Comparison of ENCODE assay signal across 22 cellular contexts in the genomic region with DNA sequence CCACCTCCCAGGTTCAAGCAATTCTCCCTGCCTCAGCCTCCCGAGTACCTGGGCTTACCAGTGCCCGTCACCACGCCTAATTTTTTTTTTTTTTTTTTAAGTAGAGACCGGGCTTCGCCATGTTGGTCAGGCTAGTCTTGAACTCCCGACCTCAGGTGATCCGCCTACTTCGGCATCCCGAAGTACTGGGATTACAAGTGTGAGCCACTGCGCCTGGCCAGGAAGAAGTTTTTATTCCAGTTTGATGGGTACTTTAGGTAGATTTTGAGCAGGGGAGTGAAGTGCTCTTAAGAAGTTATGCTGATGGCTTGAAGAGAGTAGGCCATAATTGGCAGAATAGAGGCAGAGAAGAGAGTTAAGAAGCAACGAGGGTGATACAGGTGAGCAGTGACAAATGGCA. TPM values are rescaled to one million over a fixed set of nuclear protein-coding genes. Genes with fewer than 3 reads are reported as not detected.
DNase-seq lines count a peak whose midpoint lies in the region; ATAC-seq, FAIRE-seq and TF ChIP-seq lines count a peak whose summit lies in the region.
"Had no signal": no experiment of that assay in that cellular context is flagged by ENCODE, and none has a peak within 500 bp of the region (broad histone marks: within the 10 kb centered on the region; RNA-seq: fewer than 3 reads in every experiment).

No MANE protein-coding gene starts in this region.

- H3K9ac ChIP-seq in HepG2 (ENCODE audit: insufficient read depth, low read depth, low read length) = no peak overlapping the region
- no peak overlapping the region for H3K9ac ChIP-seq in kidney (ENCODE audit: low read length in 2 of 2)
- H3K9ac ChIP-seq: BLaER1 treated with 17β-estradiol and CSF1 and Interleukin-3, amounts not matched to agents 10 nM and 100 nM had no signal

- no peak overlapping the region for H2AFZ ChIP-seq in HepG2 (ENCODE audit: low read length)

- no peak for TF ChIP-seq EP300 in HepG2 (IDR thresholded peaks at IDR 0.05; ENCODE audit: low read depth in 2 of 2, low read length in 2 of 2)
- TF ChIP-seq EP300 in HepG2 (CRISPR knock-in tag; IDR thresholded peaks at IDR 0.05; ENCODE audit: borderline replicate concordance) = no peak

- H3K36me3 ChIP-seq in right lobe of liver (peaks cover 0 to 5% (median 0%) of the 10 kb centered on the region in 4 donors), HepG2 (replicated peaks in 1 of 2; ENCODE audit: control insufficient read depth in 1 of 2, insufficient read depth in 2 of 2, low read length in 2 of 2) (peaks cover 8 to 15% of the 10 kb centered on the region in 2 experiments), thyroid gland (peaks cover 0 to 2% of the 10 kb centered on the region in 2 donors), kidney (ENCODE audit: control insufficient read depth in 1 of 2, insufficient read depth in 2 of 2, low read length in 2 of 2) (peaks cover 2 to 8% of the 10 kb centered on the region in 2 donors)
- H3K36me3 ChIP-seq: BE2C had no signal

- in situ Hi-C loops in HepG2 (cut with HindIII; ENCODE audit: extremely low pct_ligation_motif_present, low pct_unique_long_range_greater_than_20kb) = no loop called here

- TF ChIP-seq POLR2A in right lobe of liver (IDR thresholded peaks at IDR 0.05) = no peak
- no peak for TF ChIP-seq POLR2A in HepG2 (IDR thresholded peaks at IDR 0.05; ENCODE audit: insufficient read depth in 1 of 2, low read depth in 2 of 2, low read length in 2 of 2)
- TF ChIP-seq POLR2A in thyroid gland (IDR thresholded peaks at IDR 0.05) = no peak

- no TSS peak for BruUV-seq in HepG2 (replicated peaks; lab: Mats Ljungman, UMichigan)

- POLR2A ChIA-PET in HepG2 (lab: Yijun Ruan, JAX) = interaction anchor here (3.0 kb wide), 1 partner anchor 33 kb away, joined by 15 read pairs; a partner anchor contains a TSS

- intact Hi-C loops in right lobe of liver (cut with DNase I) (loop anchor here (10.0 kb wide), 1 partner anchor 290 kb away; no protein-coding TSS in a partner anchor), HepG2 (cut with micrococcal nuclease; ENCODE audit: unreplicated experiment) (no loop called here), thyroid gland (cut with DNase I) (loop anchor here (10.0 kb wide), 1 partner anchor 330 kb away; no protein-coding TSS in a partner anchor), kidney (cut with DNase I) (loop anchor here (10.0 kb wide), 2 partner anchors 290 to 330 kb away; no protein-coding TSS in a partner anchor)

- H3K27ac ChIP-seq in right lobe of liver = peak overlapping the region in 2 of 3 donors; percentile 61 to 85
- H3K27ac ChIP-seq in HepG2 (ENCODE audit: extremely low read length, insufficient read depth, low read length) = no peak overlapping the region
- peak overlapping the region; percentile 44 for H3K27ac ChIP-seq in VCaP
- peak overlapping the region in 2 of 3 donors; percentile 61 to 67 for H3K27ac ChIP-seq in thyroid gland
- no peak overlapping the region for H3K27ac ChIP-seq in kidney (ENCODE audit: low read depth in 2 of 2, low read length in 2 of 2)
- H3K27ac ChIP-seq: A549; BLaER1 treated with 17β-estradiol and CSF1 and Interleukin-3, amounts not matched to agents 10 nM and 100 nM had no signal

- no peaks in the 10 kb centered on the region for H4K20me1 ChIP-seq in HepG2 (ENCODE audit: insufficient read depth, low read length)

- WGBS in right lobe of liver (ENCODE audit: insufficient coverage, low coverage, low lambda C conversion rate, missing lambda C conversion rate) = 87% methylated on average over 7 of the region's 11 CpGs
- 90% methylated on average over 11 of the region's 11 CpGs for WGBS in HepG2 (ENCODE audit: low lambda C conversion rate)
- WGBS in thyroid gland, 2 donors = 53 to 57% methylated on average over 11 of the region's 11 CpGs

- no peaks in the 10 kb centered on the region for H3K79me2 ChIP-seq in HepG2 (ENCODE audit: insufficient read depth, low read length)

- ATAC-seq in right lobe of liver = no peak
- no peak for ATAC-seq in HepG2
- ATAC-seq: A549 had no signal

- FAIRE-seq in HepG2 (lab: Jason Lieb, UNC) (no peak), kidney (lab: Jason Lieb, UNC) (no peak)
- FAIRE-seq: A549, GM12892, H54 had no signal

- H3K4me1 ChIP-seq in right lobe of liver (peaks cover 0 to 32% (median 10%) of the 10 kb centered on the region in 4 donors), HepG2 (ENCODE audit: insufficient read depth, low read length) (peaks cover 47% of the 10 kb centered on the region), thyroid gland (peaks cover 6 to 34% of the 10 kb centered on the region in 2 donors), kidney (ENCODE audit: control insufficient read depth in 1 of 2, insufficient read depth in 1 of 2, low read depth in 1 of 2, low read length in 2 of 2) (no peaks in the 10 kb centered on the region)

- DNase-seq in right lobe of liver (no peak), HepG2 (ENCODE audit: low spot score) (no peak), thyroid gland (peak; percentile 56 to 65), hypothalamus (lab: John Stamatoyannopoulos, UW) (no peak), kidney (no peak), HCEC 1CT (no peak)
- DNase-seq: 8988T; ACHN; AML-193; Calu3; CD4-positive, alpha-beta memory T cell; COR-L47; DMS153; GF-D8; GOT3 had no signal

- no peak overlapping the region for H3K4me2 ChIP-seq in HepG2 (ENCODE audit: low read depth, low read length)
- H3K4me2 ChIP-seq: A549 had no signal

- H3K27me3 ChIP-seq in right lobe of liver = no peaks in the 10 kb centered on the region
- no peaks in the 10 kb centered on the region for H3K27me3 ChIP-seq in HepG2 (ENCODE audit: control insufficient read depth in 1 of 2, insufficient read depth in 2 of 2, low read length in 2 of 2)
- H3K27me3 ChIP-seq in thyroid gland = no peaks in the 10 kb centered on the region
- H3K27me3 ChIP-seq: BE2C; BLaER1 treated with 17β-estradiol and CSF1 and Interleukin-3, amounts not matched to agents 10 nM and 100 nM had no signal

- CTCF ChIA-PET in HepG2 (lab: Yijun Ruan, JAX; ENCODE audit: low intra/inter-chr PET ratio, low total read pairs) = interaction anchor here (4.1 kb wide), 1 partner anchor 328 kb away, joined by 39 read pairs; no protein-coding TSS in a partner anchor

- no peak for TF ChIP-seq RAD21 in HepG2 (CRISPR knock-in tag; IDR thresholded peaks at IDR 0.05)

- H3K9me3 ChIP-seq in right lobe of liver (no peaks in the 10 kb centered on the region), HepG2 (ENCODE audit: low read length) (no peaks in the 10 kb centered on the region), thyroid gland (no peaks in the 10 kb centered on the region), kidney (ENCODE audit: control insufficient read depth in 1 of 2, low read length in 2 of 2) (no peaks in the 10 kb centered on the region)
- H3K9me3 ChIP-seq: A549; BE2C; BLaER1 treated with 17β-estradiol and CSF1 and Interleukin-3, amounts not matched to agents 10 nM and 100 nM; HAP-1 had no signal

- TF ChIP-seq CTCF in right lobe of liver (IDR thresholded peaks at IDR 0.05) (no peak), HepG2 (CRISPR knock-in tag; IDR thresholded peaks at IDR 0.05) (no peak), VCaP (conservative IDR thresholded peaks at IDR 0.05) (no peak), thyroid gland (IDR thresholded peaks at IDR 0.05) (no peak), kidney (IDR thresholded peaks at IDR 0.05; ENCODE audit: borderline replicate concordance, extremely low read depth, insufficient read depth) (no peak)

- H3K4me3 ChIP-seq in right lobe of liver (no peak overlapping the region), HepG2 (replicated peaks in 1 of 3; ENCODE audit: insufficient read depth in 1 of 3, low read depth in 2 of 3, low read length in 3 of 3) (no peak overlapping the region), thyroid gland (replicated peaks in 1 of 3) (no peak overlapping the region), kidney (ENCODE audit: low read length in 2 of 2) (no peak overlapping the region)
- H3K4me3 ChIP-seq: A549; BLaER1 treated with 17β-estradiol and CSF1 and Interleukin-3, amounts not matched to agents 10 nM and 100 nM; HAP-1 had no signal

RNA-seq across cellular contexts. Expression of a gene that starts 25.3 kb away (rescaled TPM):
- 10 to 100 TPM; 18.5 to 37.4 (median 29.3) TPM for total RNA-seq in right lobe of liver
- total RNA-seq in HepG2 (2016; rRNA removed; fragmentation: Illumina TruSeq; extraction: Trizol) = 28.9 and 34.3 TPM in 2 replicates
- 3.1 and 4.0 TPM in 2 replicates for total RNA-seq in HepG2 (2016; cell fraction: cytosol; rRNA removed; fragmentation: Illumina TruSeq; extraction: Trizol; ENCODE audit: low read depth)
- 27.1 and 33.9 TPM in 2 replicates for total RNA-seq in HepG2 (2016; cell fraction: insoluble cytoplasmic fraction; rRNA removed; fragmentation: Illumina TruSeq; extraction: Trizol)
- 17.9 and 18.6 TPM in 2 replicates for total RNA-seq in HepG2 (2016; cell fraction: membrane; rRNA removed; fragmentation: Illumina TruSeq; extraction: Trizol)
- total RNA-seq in HepG2 (2016; cell fraction: nucleus; rRNA removed; fragmentation: Illumina TruSeq; extraction: Trizol) = 49.9 and 55.0 TPM in 2 replicates
- polyA plus RNA-seq in HepG2 (2011; rRNA removed) = 25.3 and 29.1 TPM in 2 replicates
- 17.7 and 21.9 TPM in 2 replicates for polyA plus RNA-seq in HepG2 (2011; cell fraction: cytosol; rRNA removed)
- polyA plus RNA-seq in HepG2 (2011; cell fraction: nucleus; rRNA removed) = 46.8 and 48.3 TPM in 2 replicates
- 41.5 and 51.6 TPM in 2 replicates for polyA plus RNA-seq in HepG2 (2012)
- polyA plus RNA-seq in HepG2 (2016; cell fraction: cytosol; fragmentation: Illumina TruSeq; extraction: Trizol; ENCODE audit: low read depth) = 1.9 and 2.0 TPM in 2 replicates
- 21.1 and 22.9 TPM in 2 replicates for polyA plus RNA-seq in HepG2 (2016; cell fraction: insoluble cytoplasmic fraction; fragmentation: Illumina TruSeq; extraction: Trizol; ENCODE audit: low read depth)
- polyA plus RNA-seq in HepG2 (2016; cell fraction: membrane; fragmentation: Illumina TruSeq; extraction: Trizol; ENCODE audit: low read depth) = 6.8 and 7.4 TPM in 2 replicates
- polyA plus RNA-seq in HepG2 (2016; cell fraction: nucleus; fragmentation: Illumina TruSeq; extraction: Trizol; ENCODE audit: insufficient read depth, low read depth) = 38.4 and 40.1 TPM in 2 replicates
- 4.3 and 130 TPM in 2 replicates for polyA minus RNA-seq in HepG2 (2011; rRNA and poly(A)+ RNA removed; ENCODE audit: low replicate concordance)
- polyA minus RNA-seq in HepG2 (2011; cell fraction: cytosol; rRNA and poly(A)+ RNA removed) = 61.0 and 69.9 TPM in 2 replicates
- polyA minus RNA-seq in HepG2 (2011; cell fraction: nucleus; rRNA and poly(A)+ RNA removed) = 116 and 135 TPM in 2 replicates
- 10 to 100 TPM; 31.2 to 45.4 (median 41.5) TPM for total RNA-seq in thyroid gland
- 24.2 TPM for total RNA-seq in kidney
- polyA plus RNA-seq in kidney (ENCODE audit: insufficient read depth, low read depth, low replicate concordance) = 4.1 TPM

RNA-seq across cellular contexts. Expression of a gene that starts 33.0 kb away (rescaled TPM):
- total RNA-seq in right lobe of liver = 10 to 100 TPM in 2 of 6 experiments, 1 to 10 TPM in 4; 7.1 to 11.9 (median 9.4) TPM
- 12.5 and 20.2 TPM in 2 replicates for total RNA-seq in HepG2 (2016; rRNA removed; fragmentation: Illumina TruSeq; extraction: Trizol)
- total RNA-seq in HepG2 (2016; cell fraction: cytosol; rRNA removed; fragmentation: Illumina TruSeq; extraction: Trizol; ENCODE audit: low read depth) = 27.0 and 29.5 TPM in 2 replicates
- 10.0 and 17.8 TPM in 2 replicates for total RNA-seq in HepG2 (2016; cell fraction: insoluble cytoplasmic fraction; rRNA removed; fragmentation: Illumina TruSeq; extraction: Trizol)
- 33.7 and 38.3 TPM in 2 replicates for total RNA-seq in HepG2 (2016; cell fraction: membrane; rRNA removed; fragmentation: Illumina TruSeq; extraction: Trizol)
- 16.4 and 19.2 TPM in 2 replicates for total RNA-seq in HepG2 (2016; cell fraction: nucleus; rRNA removed; fragmentation: Illumina TruSeq; extraction: Trizol)
- polyA plus RNA-seq in HepG2 (2011; rRNA removed) = 13.8 and 16.2 TPM in 2 replicates
- 6.9 and 11.0 TPM in 2 replicates for polyA plus RNA-seq in HepG2 (2011; cell fraction: cytosol; rRNA removed)
- polyA plus RNA-seq in HepG2 (2011; cell fraction: nucleus; rRNA removed) = 9.8 and 10.3 TPM in 2 replicates
- 17.2 and 21.4 TPM in 2 replicates for polyA plus RNA-seq in HepG2 (2012)
- 43.2 and 48.7 TPM in 2 replicates for polyA plus RNA-seq in HepG2 (2016; cell fraction: cytosol; fragmentation: Illumina TruSeq; extraction: Trizol; ENCODE audit: low read depth)
- polyA plus RNA-seq in HepG2 (2016; cell fraction: insoluble cytoplasmic fraction; fragmentation: Illumina TruSeq; extraction: Trizol; ENCODE audit: low read depth) = 35.4 and 41.7 TPM in 2 replicates
- 77.8 and 84.1 TPM in 2 replicates for polyA plus RNA-seq in HepG2 (2016; cell fraction: membrane; fragmentation: Illumina TruSeq; extraction: Trizol; ENCODE audit: low read depth)
- 34.4 and 39.4 TPM in 2 replicates for polyA plus RNA-seq in HepG2 (2016; cell fraction: nucleus; fragmentation: Illumina TruSeq; extraction: Trizol; ENCODE audit: insufficient read depth, low read depth)
- 3.2 and 9.0 TPM in 2 replicates for polyA minus RNA-seq in HepG2 (2011; rRNA and poly(A)+ RNA removed; ENCODE audit: low replicate concordance)
- polyA minus RNA-seq in HepG2 (2011; cell fraction: cytosol; rRNA and poly(A)+ RNA removed) = 16.2 and 19.4 TPM in 2 replicates
- 19.1 and 23.7 TPM in 2 replicates for polyA minus RNA-seq in HepG2 (2011; cell fraction: nucleus; rRNA and poly(A)+ RNA removed)
- total RNA-seq in thyroid gland = 10 to 100 TPM; 14.8 to 22.2 (median 17.9) TPM
- 14.6 TPM for total RNA-seq in kidney
- polyA plus RNA-seq in kidney (ENCODE audit: insufficient read depth, low read depth, low replicate concordance) = 6.7 TPM

Comparison
In these comparisons a context has a peak if more than half of its experiments do, and no peak if none do; other contexts are left out.
1. H3K27ac ChIP-seq: peak in right lobe of liver (2 of 3), VCaP (single experiment) and thyroid gland (2 of 3); none in HepG2 (single experiment) and kidney (0 of 2).
2. DNase-seq: peak in thyroid gland (2 of 2); none in right lobe of liver (0 of 3), HepG2 (single experiment), hypothalamus (0 of 51), kidney (single experiment) and HCEC 1CT (single experiment).